15 cellular contexts compared by ENCODE assay signal in genomic region chr7:2290877-2291276, GRCh38.
"Had no signal": no experiment of that assay in that cellular context is flagged by ENCODE, and none has a peak within 500 bp of the region (broad histone marks: within the 10 kb centered on the region; RNA-seq: fewer than 3 reads in every experiment).

No MANE protein-coding gene starts in this region.

- H3K36me3 Mint-ChIP-seq: naive thymus-derived CD8-positive, alpha-beta T cell had no signal

- H3K27ac Mint-ChIP-seq: naive thymus-derived CD8-positive, alpha-beta T cell had no signal

- H2AFZ ChIP-seq: hepatocyte had no signal

- H3K27me3 Mint-ChIP-seq: naive thymus-derived CD8-positive, alpha-beta T cell had no signal

- H3K27me3 ChIP-seq: foreskin keratinocyte, hepatocyte, neutrophil had no signal

- H3K27ac ChIP-seq: foreskin keratinocyte, hepatocyte, neutrophil, psoas muscle had no signal

- H3K4me1 ChIP-seq: foreskin keratinocyte, psoas muscle had no signal

- DNase-seq: dermis blood vessel endothelial cell; erythroblast; foreskin keratinocyte; head of caudate nucleus; kidney glomerular epithelial cell; naive thymus-derived CD8-positive, alpha-beta T cell; psoas muscle; retina; stimulated activated CD4-positive, alpha-beta T cell treated with anti-CD3 and anti-CD28 coated beads, Interleukin-2, amount 100 ng/mL, for 24 hours; stimulated activated CD4-positive, alpha-beta T cell treated with anti-CD3 and anti-CD28 coated beads, Interleukin-4, amount 100 ng/mL, for 4 hours; stimulated activated naive CD4-positive, alpha-beta T cell treated with Interleukin-2 at 50 U/mL for 16 hours; trophoblast cell had no signal

- H3K9me3 ChIP-seq: neutrophil, psoas muscle had no signal

- ATAC-seq: foreskin keratinocyte; naive thymus-derived CD8-positive, alpha-beta T cell; psoas muscle; sciatic nerve had no signal

- H3K36me3 ChIP-seq: neutrophil had no signal

- H3K4me3 ChIP-seq: hepatocyte, psoas muscle had no signal

- H3K4me2 ChIP-seq: hepatocyte had no signal

- H3K4me3 Mint-ChIP-seq: naive thymus-derived CD8-positive, alpha-beta T cell had no signal

- H3K9me3 Mint-ChIP-seq: naive thymus-derived CD8-positive, alpha-beta T cell had no signal
